ENCODE assay signal across 10 cellular contexts in the genomic region with DNA sequence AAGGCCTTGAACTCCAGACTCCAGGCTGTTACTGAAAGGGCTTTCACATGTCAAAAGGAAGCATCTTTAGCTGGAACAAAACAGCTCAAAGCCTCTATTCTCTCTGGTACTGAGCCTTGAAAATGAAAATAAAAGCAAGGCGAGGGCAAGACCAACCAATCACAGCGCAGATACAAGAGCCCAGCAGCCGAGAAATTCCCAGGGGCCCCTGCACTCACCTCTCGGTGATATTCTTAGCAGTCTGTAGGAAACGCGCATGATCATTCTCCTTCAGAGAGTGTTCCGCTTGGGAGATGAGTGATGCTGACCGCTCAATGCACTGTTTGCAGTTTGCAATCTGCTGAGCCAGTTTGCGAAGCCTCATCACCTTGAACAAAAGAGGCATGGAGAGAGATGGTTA.
A peak's percentile ranks its signal among the peaks of the same experiment; 100 is the strongest.
DNase-seq lines count a peak whose midpoint lies in the region; ATAC-seq, FAIRE-seq and TF ChIP-seq lines count a peak whose summit lies in the region.
"Had no signal": no experiment of that assay in that cellular context is flagged by ENCODE, and none has a peak within 500 bp of the region (broad histone marks: within the 10 kb centered on the region; RNA-seq: fewer than 3 reads in every experiment).

No MANE protein-coding gene starts in this region.

- FAIRE-seq in HepG2 (lab: Jason Lieb, UNC), result no peak

- H3K4me3 ChIP-seq in liver (ENCODE audit: low read depth in 1 of 3, low read length in 3 of 3) (no peak overlapping the region), HepG2 (replicated peaks in 1 of 3; ENCODE audit: insufficient read depth in 1 of 3, low read depth in 2 of 3, low read length in 3 of 3) (no peak overlapping the region), dorsolateral prefrontal cortex (peak overlapping the region in 30 of 59 donors; percentile 1 to 47 (median 27)), upper lobe of right lung (no peak overlapping the region), smooth muscle cell (no peak overlapping the region)
- H3K4me3 ChIP-seq: A549, thoracic aorta had no signal

- no peak overlapping the region for H3K4me2 ChIP-seq in HepG2 (ENCODE audit: low read depth, low read length)
- no peak overlapping the region for H3K4me2 ChIP-seq in smooth muscle cell
- H3K4me2 ChIP-seq: A549 had no signal

- in situ Hi-C loops in HepG2 (cut with HindIII; ENCODE audit: extremely low pct_ligation_motif_present, low pct_unique_long_range_greater_than_20kb), result no loop called here

- H3K27me3 ChIP-seq in liver (ENCODE audit: control insufficient read depth in 4 of 4, insufficient read depth in 4 of 4, low read length in 3 of 4) (no peaks in the 10 kb centered on the region), HepG2 (ENCODE audit: control insufficient read depth in 1 of 2, insufficient read depth in 2 of 2, low read length in 2 of 2) (no peaks in the 10 kb centered on the region), dorsolateral prefrontal cortex (peaks cover 0 to 42% (median 0%) of the 10 kb centered on the region in 45 donors), upper lobe of right lung (no peaks in the 10 kb centered on the region), smooth muscle cell (ENCODE audit: low read depth) (no peaks in the 10 kb centered on the region)

- DNase-seq in HepG2 (ENCODE audit: low spot score), result no peak
- peak in 1 of 10 donors; percentile 9 for DNase-seq in dorsolateral prefrontal cortex
- DNase-seq in upper lobe of right lung, result no peak
- no peak for DNase-seq in GM03348 (ENCODE audit: low spot score)
- DNase-seq in smooth muscle cell (lab: John Stamatoyannopoulos, UW; ENCODE audit: unreplicated experiment), result no peak
- no peak for DNase-seq in NCI-H2081 treated with DMSO at 0.1 percent for 48 hours (lab: John Stamatoyannopoulos, UW)

- H3K4me1 ChIP-seq in liver (ENCODE audit: control insufficient read depth in 4 of 4, insufficient read depth in 4 of 4, low read length in 3 of 4), result no peaks in the 10 kb centered on the region
- peaks cover 27% of the 10 kb centered on the region for H3K4me1 ChIP-seq in HepG2 (ENCODE audit: insufficient read depth, low read length)
- H3K4me1 ChIP-seq in upper lobe of right lung, result peaks cover 7% of the 10 kb centered on the region
- H3K4me1 ChIP-seq in smooth muscle cell (ENCODE audit: low read depth), result peaks cover 10% of the 10 kb centered on the region

- no peak for TF ChIP-seq CTCF in liver (IDR thresholded peaks at IDR 0.05; ENCODE audit: low read depth, low read length, missing input control)
- TF ChIP-seq CTCF in HepG2 (CRISPR knock-in tag; IDR thresholded peaks at IDR 0.05), result no peak
- TF ChIP-seq CTCF in dorsolateral prefrontal cortex (IDR thresholded peaks at IDR 0.05 in 54 of 56, conservative IDR thresholded peaks at IDR 0.05 in 2 of 56; ENCODE audit: low read depth in 1 of 56, partially characterized antibody in 56 of 56), result no peak
- no peak for TF ChIP-seq CTCF in upper lobe of right lung (IDR thresholded peaks at IDR 0.05)
- no peak for TF ChIP-seq CTCF in smooth muscle cell (IDR thresholded peaks at IDR 0.05; ENCODE audit: borderline replicate concordance, insufficient read depth, poor library complexity, severe bottlenecking)

- ATAC-seq in HepG2 (no peak), HG02981 (IDR thresholded peaks at IDR 0.05; ENCODE audit: unreplicated experiment) (peak; percentile 93), upper lobe of right lung (no peak)
- ATAC-seq: A549 had no signal

- no TSS peak for BruUV-seq in HepG2 (replicated peaks; lab: Mats Ljungman, UMichigan)

- TF ChIP-seq EP300 in HepG2 (IDR thresholded peaks at IDR 0.05; ENCODE audit: low read depth in 2 of 2, low read length in 2 of 2) (no peak), HepG2 (CRISPR knock-in tag; IDR thresholded peaks at IDR 0.05; ENCODE audit: borderline replicate concordance) (no peak)

- no peaks in the 10 kb centered on the region for H3F3A ChIP-seq in smooth muscle cell (ENCODE audit: low read depth)

- H3K9me3 ChIP-seq in liver (ENCODE audit: control insufficient read depth in 4 of 4, low read length in 3 of 4) (no peaks in the 10 kb centered on the region), HepG2 (ENCODE audit: low read length) (no peaks in the 10 kb centered on the region), upper lobe of right lung (no peaks in the 10 kb centered on the region), smooth muscle cell (replicated peaks; ENCODE audit: low read depth) (peaks cover 4% of the 10 kb centered on the region)
- H3K9me3 ChIP-seq: A549, thoracic aorta had no signal

- H4K20me1 ChIP-seq in HepG2 (ENCODE audit: insufficient read depth, low read length) (no peaks in the 10 kb centered on the region), smooth muscle cell (ENCODE audit: low read depth) (no peaks in the 10 kb centered on the region)

- H3K79me2 ChIP-seq in HepG2 (ENCODE audit: insufficient read depth, low read length) (no peaks in the 10 kb centered on the region), smooth muscle cell (ENCODE audit: low read depth) (no peaks in the 10 kb centered on the region)

- WGBS in liver, result 95% methylated on average over 9 of the region's 9 CpGs
- 88% methylated on average over 8 of the region's 9 CpGs for WGBS in HepG2 (ENCODE audit: low lambda C conversion rate)
- WGBS in smooth muscle cell (ENCODE audit: low lambda C conversion rate), result 95% methylated on average over 9 of the region's 9 CpGs

- H3K36me3 ChIP-seq in liver (ENCODE audit: control insufficient read depth in 4 of 4, insufficient read depth in 3 of 4, low read depth in 1 of 4, low read length in 3 of 4) (no peaks in the 10 kb centered on the region), HepG2 (replicated peaks in 1 of 2; ENCODE audit: control insufficient read depth in 1 of 2, insufficient read depth in 2 of 2, low read length in 2 of 2) (no peaks in the 10 kb centered on the region), upper lobe of right lung (no peaks in the 10 kb centered on the region), smooth muscle cell (ENCODE audit: low read depth) (no peaks in the 10 kb centered on the region)
- H3K36me3 ChIP-seq: thoracic aorta had no signal

- CTCF ChIA-PET in HepG2 (lab: Yijun Ruan, JAX; ENCODE audit: low intra/inter-chr PET ratio, low total read pairs), result no interaction called here

- no peak for TF ChIP-seq POLR2A in HepG2 (IDR thresholded peaks at IDR 0.05; ENCODE audit: insufficient read depth in 1 of 2, low read depth in 2 of 2, low read length in 2 of 2)

- H2AFZ ChIP-seq in HepG2 (ENCODE audit: low read length) (no peak overlapping the region), smooth muscle cell (ENCODE audit: low read depth) (no peak overlapping the region)

- intact Hi-C loops in HepG2 (cut with micrococcal nuclease; ENCODE audit: unreplicated experiment), result no loop called here
- intact Hi-C loops in dorsolateral prefrontal cortex (cut with DNase I), result no loop called here
- intact Hi-C loops in upper lobe of right lung (cut with DNase I), result no loop called here

- H3K9ac ChIP-seq in liver (ENCODE audit: low read depth in 1 of 2, low read length in 2 of 2), result no peak overlapping the region
- no peak overlapping the region for H3K9ac ChIP-seq in HepG2 (ENCODE audit: insufficient read depth, low read depth, low read length)
- no peak overlapping the region for H3K9ac ChIP-seq in smooth muscle cell (ENCODE audit: low read depth)

- POLR2A ChIA-PET in HepG2 (lab: Yijun Ruan, JAX), result no interaction called here

- TF ChIP-seq RAD21 in liver (IDR thresholded peaks at IDR 0.05) (no peak), HepG2 (CRISPR knock-in tag; IDR thresholded peaks at IDR 0.05) (no peak)

- peak overlapping the region; percentile 31 to 37 for H3K27ac ChIP-seq in liver (ENCODE audit: low read depth in 1 of 2, low read length in 2 of 2)
- no peak overlapping the region for H3K27ac ChIP-seq in HepG2 (ENCODE audit: extremely low read length, insufficient read depth, low read length)
- H3K27ac ChIP-seq in dorsolateral prefrontal cortex, result peak overlapping the region in 11 of 59 donors; percentile 3 to 54 (median 12)
- peak overlapping the region; percentile 36 for H3K27ac ChIP-seq in upper lobe of right lung
- no peak overlapping the region for H3K27ac ChIP-seq in smooth muscle cell (ENCODE audit: low read depth)

TF ChIP-seq in liver, 16 proteins besides CTCF, POLR2A, EP300 and RAD21 (continues in another document):
- TF ChIP-seq FOXA2 (IDR thresholded peaks at IDR 0.05), result no peak

TF ChIP-seq in HepG2, 621 proteins besides CTCF, POLR2A, EP300 and RAD21 (continues in another document):
- no peak for TF ChIP-seq TEAD3 (CRISPR knock-in tag; optimal IDR thresholded peaks at IDR 0.05; ENCODE audit: borderline replicate concordance)
- no peak for TF ChIP-seq HOXA3 (CRISPR knock-in tag; IDR thresholded peaks at IDR 0.05)
- TF ChIP-seq ARNT (IDR thresholded peaks at IDR 0.05), result no peak
- no peak for TF ChIP-seq ZNF136 (CRISPR knock-in tag; IDR thresholded peaks at IDR 0.05; ENCODE audit: low read depth)
- TF ChIP-seq FLYWCH1 (CRISPR knock-in tag; IDR thresholded peaks at IDR 0.05), result no peak
- TF ChIP-seq ZFP90 (CRISPR knock-in tag; IDR thresholded peaks at IDR 0.05; ENCODE audit: borderline replicate concordance), result no peak
- TF ChIP-seq MZF1 (CRISPR knock-in tag; IDR thresholded peaks at IDR 0.05; ENCODE audit: borderline replicate concordance), result no peak
- TF ChIP-seq ZNF564 (CRISPR knock-in tag; IDR thresholded peaks at IDR 0.05), result no peak
- no peak for TF ChIP-seq DNMT1 (CRISPR knock-in tag; IDR thresholded peaks at IDR 0.05)
- TF ChIP-seq ZFP41 (CRISPR knock-in tag; IDR thresholded peaks at IDR 0.05; ENCODE audit: borderline replicate concordance), result no peak
- TF ChIP-seq, protein P1, sequence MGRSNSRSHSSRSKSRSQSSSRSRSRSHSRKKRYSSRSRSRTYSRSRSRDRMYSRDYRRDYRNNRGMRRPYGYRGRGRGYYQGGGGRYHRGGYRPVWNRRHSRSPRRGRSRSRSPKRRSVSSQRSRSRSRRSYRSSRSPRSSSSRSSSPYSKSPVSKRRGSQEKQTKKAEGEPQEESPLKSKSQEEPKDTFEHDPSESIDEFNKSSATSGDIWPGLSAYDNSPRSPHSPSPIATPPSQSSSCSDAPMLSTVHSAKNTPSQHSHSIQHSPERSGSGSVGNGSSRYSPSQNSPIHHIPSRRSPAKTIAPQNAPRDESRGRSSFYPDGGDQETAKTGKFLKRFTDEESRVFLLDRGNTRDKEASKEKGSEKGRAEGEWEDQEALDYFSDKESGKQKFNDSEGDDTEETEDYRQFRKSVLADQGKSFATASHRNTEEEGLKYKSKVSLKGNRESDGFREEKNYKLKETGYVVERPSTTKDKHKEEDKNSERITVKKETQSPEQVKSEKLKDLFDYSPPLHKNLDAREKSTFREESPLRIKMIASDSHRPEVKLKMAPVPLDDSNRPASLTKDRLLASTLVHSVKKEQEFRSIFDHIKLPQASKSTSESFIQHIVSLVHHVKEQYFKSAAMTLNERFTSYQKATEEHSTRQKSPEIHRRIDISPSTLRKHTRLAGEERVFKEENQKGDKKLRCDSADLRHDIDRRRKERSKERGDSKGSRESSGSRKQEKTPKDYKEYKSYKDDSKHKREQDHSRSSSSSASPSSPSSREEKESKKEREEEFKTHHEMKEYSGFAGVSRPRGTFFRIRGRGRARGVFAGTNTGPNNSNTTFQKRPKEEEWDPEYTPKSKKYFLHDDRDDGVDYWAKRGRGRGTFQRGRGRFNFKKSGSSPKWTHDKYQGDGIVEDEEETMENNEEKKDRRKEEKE (IDR thresholded peaks at IDR 0.05), result no peak
- no peak for TF ChIP-seq ZNF44 (CRISPR knock-in tag; IDR thresholded peaks at IDR 0.05)

Comparison
In these comparisons a context has a peak if more than half of its experiments do, and no peak if none do; other contexts are left out.
1. H3K27ac ChIP-seq: peak in liver (2 of 2) and upper lobe of right lung (single experiment); none in HepG2 (single experiment) and smooth muscle cell (single experiment).
2. H3K4me3 ChIP-seq: peak in dorsolateral prefrontal cortex (30 of 59); none in liver (0 of 3), HepG2 (0 of 3), upper lobe of right lung (single experiment) and smooth muscle cell (single experiment).